8 cellular contexts compared by ENCODE assay signal in the genomic region with DNA sequence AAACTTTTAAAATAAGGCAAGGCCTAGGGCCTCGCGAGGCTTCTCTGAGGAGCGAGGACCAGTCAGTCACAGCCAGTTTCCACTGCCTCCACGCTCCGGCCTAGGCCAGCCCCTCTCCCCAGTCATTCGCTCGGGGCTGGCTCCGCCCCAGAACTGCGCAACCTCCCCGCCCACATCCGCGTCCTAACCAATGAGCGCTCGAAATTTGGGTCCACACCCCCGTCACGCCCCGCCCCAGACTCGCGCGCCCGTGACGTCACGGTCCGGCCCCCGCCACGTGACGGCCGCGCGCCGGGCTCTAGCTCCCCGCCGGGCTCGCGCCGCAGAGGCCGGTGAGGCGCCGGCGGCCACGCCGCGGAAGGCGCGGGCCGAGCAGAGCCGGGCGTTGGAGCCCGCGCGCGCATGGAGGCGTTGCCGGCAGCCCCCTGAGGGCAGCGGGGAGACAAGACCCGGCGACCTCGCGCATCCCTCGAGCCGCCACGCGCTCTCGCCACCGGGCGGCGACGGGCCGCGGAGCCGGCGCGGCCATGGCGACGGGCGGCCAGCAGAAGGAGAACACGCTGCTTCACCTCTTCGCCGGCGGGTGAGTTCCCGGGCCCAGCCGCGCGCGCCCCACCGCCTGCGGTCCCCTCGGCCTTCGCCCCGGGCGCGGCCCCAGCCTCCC. TPM values are rescaled to one million over a fixed set of nuclear protein-coding genes. Genes with fewer than 3 reads are reported as not detected.
A peak's percentile ranks its signal among the peaks of the same experiment; 100 is the strongest.
DNase-seq lines count a peak whose midpoint lies in the region; ATAC-seq, FAIRE-seq and TF ChIP-seq lines count a peak whose summit lies in the region.

A gene with protein sequence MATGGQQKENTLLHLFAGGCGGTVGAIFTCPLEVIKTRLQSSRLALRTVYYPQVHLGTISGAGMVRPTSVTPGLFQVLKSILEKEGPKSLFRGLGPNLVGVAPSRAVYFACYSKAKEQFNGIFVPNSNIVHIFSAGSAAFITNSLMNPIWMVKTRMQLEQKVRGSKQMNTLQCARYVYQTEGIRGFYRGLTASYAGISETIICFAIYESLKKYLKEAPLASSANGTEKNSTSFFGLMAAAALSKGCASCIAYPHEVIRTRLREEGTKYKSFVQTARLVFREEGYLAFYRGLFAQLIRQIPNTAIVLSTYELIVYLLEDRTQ (plus strand): TSS at position 301 of the 664 bp plus-strand sequence. CDS start 227 bp downstream, at position 528.

- 0 out of 2 replicates have a peak, but pooled peaks cover 2% of the 10 kb centered on the region for H3K79me1 ChIP-seq in H1 (ENCODE audit: low read depth, low read length)
- H3K79me1 ChIP-seq in mesenchymal stem cell (replicated peaks; ENCODE audit: low read length, poor library complexity, severe bottlenecking): peaks cover 6% of the 10 kb centered on the region

- H4K91ac ChIP-seq in H1 (replicated peaks; ENCODE audit: insufficient read length, low read length) (no peak within 1 kb of the TSS), mesenchymal stem cell (ENCODE audit: low read length) (peak within 1 kb of the TSS; percentile 28)

- H3K27me3 ChIP-seq in H1 (replicated peaks in 1 of 4; ENCODE audit: control insufficient read depth in 3 of 4, extremely low read depth in 1 of 4, insufficient read depth in 3 of 4, low read length in 3 of 4): no peaks in the 10 kb centered on the region
- H3K27me3 ChIP-seq in mesenchymal stem cell (ENCODE audit: control insufficient read depth in 1 of 2, insufficient read depth in 1 of 2, low read length in 2 of 2): no peaks in the 10 kb centered on the region

- H3K27ac ChIP-seq in H1 (ENCODE audit: low read depth, low read length) (peak within 1 kb of the TSS; percentile 74; the same call in 1 of the 2 replicates), mesenchymal stem cell (ENCODE audit: low read length, poor library complexity, severe bottlenecking) (no peak within 1 kb of the TSS)

- H3K14ac ChIP-seq in H1 (ENCODE audit: insufficient read length) (no peak within 1 kb of the TSS), mesenchymal stem cell (ENCODE audit: low read length in 2 of 2) (peak within 1 kb of the TSS in 1 of 2 experiments; percentile 73)

- no peak within 1 kb of the TSS for H2BK120ac ChIP-seq in H1 (replicated peaks; ENCODE audit: low read depth, low read length)
- H2BK120ac ChIP-seq in mesenchymal stem cell (ENCODE audit: low read depth, low read length): peak within 1 kb of the TSS; percentile 89

- H3K4ac ChIP-seq in H1 (replicated peaks; ENCODE audit: insufficient read length, low read depth, low read length) (no peak within 1 kb of the TSS), mesenchymal stem cell (ENCODE audit: low read depth in 1 of 2, low read length in 2 of 2) (peak within 1 kb of the TSS; percentile 29 to 64)

- peak within 1 kb of the TSS; percentile 96 to 99 for H3K4me2 ChIP-seq in H1 (ENCODE audit: insufficient read depth in 1 of 2, low read depth in 2 of 2, low read length in 2 of 2)
- peak within 1 kb of the TSS; percentile 81 for H3K4me2 ChIP-seq in mesenchymal stem cell (ENCODE audit: low read length, poor library complexity, severe bottlenecking)

- H2AFZ ChIP-seq in H1 (ENCODE audit: low read length): peak within 1 kb of the TSS; percentile 2; the same call in 1 of the 2 replicates
- peak within 1 kb of the TSS; percentile 67 for H2AFZ ChIP-seq in mesenchymal stem cell (ENCODE audit: low read depth, low read length)

- no peak within 1 kb of the TSS for H2BK15ac ChIP-seq in H1 (ENCODE audit: low read length)
- peak within 1 kb of the TSS; percentile 64 for H2BK15ac ChIP-seq in mesenchymal stem cell (ENCODE audit: low read depth, poor library complexity, severe bottlenecking)

- no peak for TF ChIP-seq CTCF in H1 (IDR thresholded peaks at IDR 0.05; ENCODE audit: control extremely low read depth in 1 of 3, insufficient read depth in 1 of 3, low read depth in 1 of 3, low read length in 3 of 3)

- 4% methylated on average over 47 of the region's 92 CpGs; no CpG with 5 or more reads in 1 of the 2 experiments for WGBS in H1 (ENCODE audit: extremely low coverage in 1 of 2, insufficient coverage in 1 of 2, insufficient read length in 1 of 2, insufficient replicate concordance in 2 of 2, low coverage in 1 of 2, low lambda C conversion rate in 2 of 2, missing lambda C conversion rate in 1 of 2), 2 experiments
- under 1% methylated on average over 35 of the region's 92 CpGs for WGBS in mesenchymal stem cell

- no peaks in the 10 kb centered on the region for H3K36me3 ChIP-seq in H1 (ENCODE audit: control insufficient read depth in 2 of 4, insufficient read depth in 4 of 4, low read length in 3 of 4)
- H3K36me3 ChIP-seq in mesenchymal stem cell (ENCODE audit: control insufficient read depth in 1 of 2, insufficient read depth in 2 of 2, low read depth in 1 of 2, low read length in 2 of 2): no peaks in the 10 kb centered on the region

- TF ChIP-seq RAD21 in H1 (IDR thresholded peaks at IDR 0.05 in 1 of 2, conservative IDR thresholded peaks at IDR 0.05 in 1 of 2; ENCODE audit: low read depth in 2 of 2, low read length in 2 of 2): no peak

- H3K4me1 ChIP-seq in H1 (replicated peaks in 1 of 4; ENCODE audit: control insufficient read depth in 3 of 4, insufficient read depth in 4 of 4, low read length in 3 of 4) (peaks cover 0 to 12% (median 5%) of the 10 kb centered on the region in 4 experiments; a peak in 3 of 7 replicates), mesenchymal stem cell (ENCODE audit: control insufficient read depth, insufficient read depth, low read depth, low read length) (peaks cover 8% of the 10 kb centered on the region)

- peak within 1 kb of the TSS; percentile 64 for H3K56ac ChIP-seq in H1 (replicated peaks; ENCODE audit: insufficient read length, low read depth, low read length)

- H3K9me3 ChIP-seq in H1 (ENCODE audit: insufficient read depth in 2 of 2, low read depth in 1 of 2, low read length in 1 of 2) (no peaks in the 10 kb centered on the region), mesenchymal stem cell (ENCODE audit: control insufficient read depth, low read length) (no peaks in the 10 kb centered on the region)

- H3K9ac ChIP-seq in H1 (replicated peaks in 1 of 4; ENCODE audit: extremely low read depth in 1 of 4, low read depth in 3 of 4, low read length in 3 of 4) (peak within 1 kb of the TSS; percentile 75 to 98 (median 85); a peak in 6 of 7 replicates), mesenchymal stem cell (ENCODE audit: low read length) (peak within 1 kb of the TSS; percentile 92)

- peaks cover 12% of the 10 kb centered on the region in 2 experiments for H4K20me1 ChIP-seq in H1 (replicated peaks in 1 of 2; ENCODE audit: control insufficient read depth in 1 of 2, insufficient read depth in 2 of 2, low read length in 2 of 2)

- peak within 1 kb of the TSS; percentile 89 to 93 (median 92) for H3K4me3 ChIP-seq in H1 (ENCODE audit: extremely low read depth in 1 of 4, insufficient read depth in 2 of 4, low read depth in 3 of 4, low read length in 4 of 4)
- peak within 1 kb of the TSS; percentile 67 to 88 for H3K4me3 ChIP-seq in mesenchymal stem cell (ENCODE audit: insufficient read depth in 1 of 2, low read depth in 1 of 2, low read length in 2 of 2)

- CTCF ChIA-PET in H1 (lab: Charles Lee; ENCODE audit: partially characterized antibody): interaction anchor here (0.6 kb wide), 1 partner anchor 49 kb away, joined by 3 read pairs; no protein-coding TSS in a partner anchor

- H4K5ac ChIP-seq in H1 (ENCODE audit: insufficient read length, low read depth, low read length): peak within 1 kb of the TSS; percentile 26

- H2AK5ac ChIP-seq in H1 (ENCODE audit: low read depth, low read length) (no peak within 1 kb of the TSS), mesenchymal stem cell (ENCODE audit: low read length, severe bottlenecking) (no peak within 1 kb of the TSS)

- H2BK12ac ChIP-seq in H1 (ENCODE audit: low read depth, low read length) (peak within 1 kb of the TSS; percentile 12; the same call in 1 of the 2 replicates), mesenchymal stem cell (ENCODE audit: low read length in 2 of 2) (peak within 1 kb of the TSS in 1 of 2 experiments; percentile 52)

- H3K23me2 ChIP-seq in H1 (ENCODE audit: low read depth, low read length): peaks cover 4% of the 10 kb centered on the region; the same call in 1 of the 2 replicates

- peak; percentile 87 to 93 for TF ChIP-seq POLR2A in H1 (IDR thresholded peaks at IDR 0.05; ENCODE audit: control extremely low read depth in 1 of 2, low read depth in 2 of 2, low read length in 2 of 2)

- peak within 1 kb of the TSS; percentile 60 for H2BK5ac ChIP-seq in H1 (ENCODE audit: low read depth, low read length)
- H2BK5ac ChIP-seq in mesenchymal stem cell (ENCODE audit: low read depth, low read length, poor library complexity, severe bottlenecking): no peak within 1 kb of the TSS

- H3K79me2 ChIP-seq in H1 (ENCODE audit: control insufficient read depth in 1 of 2, insufficient read depth in 2 of 2, low read length in 2 of 2): peaks cover 14 to 41% of the 10 kb centered on the region in 2 experiments

- ATAC-seq in GM21360 (IDR thresholded peaks at IDR 0.05; ENCODE audit: unreplicated experiment): peak; percentile 90

- POLR2A ChIA-PET in H1 (lab: Charles Lee; ENCODE audit: partially characterized antibody): interaction anchor here (0.8 to 2.3 kb wide), 8 partner anchors 11 to 148 kb away, joined by 3 to 12 read pairs (median 4); no protein-coding TSS in a partner anchor

- no peak for TF ChIP-seq EP300 in H1 (IDR thresholded peaks at IDR 0.05; ENCODE audit: borderline replicate concordance in 1 of 2, low read depth in 2 of 2, low read length in 2 of 2)

- DNase-seq in COLO829 (ENCODE audit: low spot score) (peak; percentile 97), HT-29 (ENCODE audit: low spot score) (peak; percentile 96), H1 (ENCODE audit: low read depth in 1 of 2, low spot score in 2 of 2) (peak; percentile 81 to 99), mesenchymal stem cell (peak; percentile 97)
- DNase-seq in NK-92 treated with Interleukin-12 subunit alpha and Interleukin-12 subunit beta, amount 100 ng/mL, for 24 hours (lab: John Stamatoyannopoulos, UW): peak; percentile 95
- DNase-seq in activated CD8-positive, alpha-beta memory T cell treated with anti-CD3 and anti-CD28 coated beads for 4 hours (ENCODE audit: low read depth in 2 of 2): peak; percentile 94 to 96
- peak; percentile 92 for DNase-seq in stimulated activated CD8-positive, alpha-beta memory T cell treated with anti-CD3 and anti-CD28 coated beads, Interleukin-12 subunit alpha, Interleukin-12 subunit beta, amount 100 ng/mL, for 24 hours (ENCODE audit: extremely low read depth)

- H2BK20ac ChIP-seq in H1 (ENCODE audit: low read length): no peak within 1 kb of the TSS

- FAIRE-seq in H1 (lab: Jason Lieb, UNC): peak; percentile 78

- H3K18ac ChIP-seq in H1 (ENCODE audit: extremely low read depth, low read length): peak within 1 kb of the TSS; percentile 71
- peak within 1 kb of the TSS; percentile 63 to 76 for H3K18ac ChIP-seq in mesenchymal stem cell (ENCODE audit: low read depth in 1 of 2, low read length in 2 of 2)

- H3K23ac ChIP-seq in H1 (ENCODE audit: insufficient read length) (no peak within 1 kb of the TSS), mesenchymal stem cell (ENCODE audit: low read length in 2 of 2) (peak within 1 kb of the TSS in 1 of 2 experiments; percentile 5)

- peak within 1 kb of the TSS; percentile 89; the same call in 1 of the 2 replicates for H4K8ac ChIP-seq in H1 (ENCODE audit: extremely low read depth, insufficient read depth, low read length)
- peak within 1 kb of the TSS; percentile 45 for H4K8ac ChIP-seq in mesenchymal stem cell (ENCODE audit: low read length)

RNA-seq across cellular contexts. Expression of the gene that starts here (rescaled TPM):
- 13.0 and 15.5 TPM in 2 replicates for total RNA-seq in HT-29 (2014; rRNA removed; shearing (Covaris generic))
- 12.4 and 12.8 TPM in 2 replicates for total RNA-seq in H1 (2021; fragmentation: NEBNext Ultra II Directional; extraction: Animal tissue kit (Norgen Biotek cat#: 25700))
- polyA plus RNA-seq in H1 (2011; rRNA removed): 5.1 and 7.8 TPM in 2 replicates
- 7.7 TPM for polyA plus RNA-seq in H1 (2011; cell fraction: cytosol; rRNA removed)
- polyA plus RNA-seq in H1 (2011; cell fraction: nucleus; rRNA removed): 4.5 TPM
- 7.0 to 8.1 TPM (median 7.4 TPM) in 4 replicates for polyA plus RNA-seq in H1 (2012, experiment 1 of 2)
- polyA plus RNA-seq in H1 (2012, experiment 2 of 2): 8.2 TPM
- polyA plus RNA-seq in H1 (2013, experiment 1 of 2): 11.5 TPM
- 11.5 TPM for polyA plus RNA-seq in H1 (2013, experiment 2 of 2)
- 4.5 and 4.8 TPM in 2 replicates for polyA minus RNA-seq in H1 (2011; rRNA and poly(A)+ RNA removed)
- 5.8 TPM for polyA minus RNA-seq in H1 (2011; cell fraction: cytosol; rRNA and poly(A)+ RNA removed)
- 5.3 TPM for polyA minus RNA-seq in H1 (2011; cell fraction: nucleus; rRNA and poly(A)+ RNA removed)
- 4.7 TPM for polyA plus RNA-seq in mesenchymal stem cell (2013, experiment 1 of 2)
- polyA plus RNA-seq in mesenchymal stem cell (2013, experiment 2 of 2): 4.9 TPM
